Comparison of ENCODE assay signal across 1 cellular context in genomic region chr18:62834715-62835114, GRCh38.
TF ChIP-seq lines count a peak whose summit lies in the region.

No MANE protein-coding gene starts in this region.

TF ChIP-seq in WTC11, 78 proteins besides CTCF, POLR2A, EP300 and RAD21 (continued from another document):
- TF ChIP-seq HMGA2 (CRISPR knock-in tag; IDR thresholded peaks at IDR 0.05) (no peak), EMX1 (CRISPR knock-in tag; IDR thresholded peaks at IDR 0.05) (no peak), FOXP4 (CRISPR knock-in tag; IDR thresholded peaks at IDR 0.05) (no peak), JUN (CRISPR knock-in tag; IDR thresholded peaks at IDR 0.05) (no peak)
- TF ChIP-seq, protein P1, sequence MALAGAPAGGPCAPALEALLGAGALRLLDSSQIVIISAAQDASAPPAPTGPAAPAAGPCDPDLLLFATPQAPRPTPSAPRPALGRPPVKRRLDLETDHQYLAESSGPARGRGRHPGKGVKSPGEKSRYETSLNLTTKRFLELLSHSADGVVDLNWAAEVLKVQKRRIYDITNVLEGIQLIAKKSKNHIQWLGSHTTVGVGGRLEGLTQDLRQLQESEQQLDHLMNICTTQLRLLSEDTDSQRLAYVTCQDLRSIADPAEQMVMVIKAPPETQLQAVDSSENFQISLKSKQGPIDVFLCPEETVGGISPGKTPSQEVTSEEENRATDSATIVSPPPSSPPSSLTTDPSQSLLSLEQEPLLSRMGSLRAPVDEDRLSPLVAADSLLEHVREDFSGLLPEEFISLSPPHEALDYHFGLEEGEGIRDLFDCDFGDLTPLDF (CRISPR knock-in tag; IDR thresholded peaks at IDR 0.05), result no peak
- TF ChIP-seq, protein P2, sequence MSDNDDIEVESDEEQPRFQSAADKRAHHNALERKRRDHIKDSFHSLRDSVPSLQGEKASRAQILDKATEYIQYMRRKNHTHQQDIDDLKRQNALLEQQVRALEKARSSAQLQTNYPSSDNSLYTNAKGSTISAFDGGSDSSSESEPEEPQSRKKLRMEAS (CRISPR knock-in tag; IDR thresholded peaks at IDR 0.05), result no peak
